8 cellular contexts compared by ENCODE assay signal in the genomic region with DNA sequence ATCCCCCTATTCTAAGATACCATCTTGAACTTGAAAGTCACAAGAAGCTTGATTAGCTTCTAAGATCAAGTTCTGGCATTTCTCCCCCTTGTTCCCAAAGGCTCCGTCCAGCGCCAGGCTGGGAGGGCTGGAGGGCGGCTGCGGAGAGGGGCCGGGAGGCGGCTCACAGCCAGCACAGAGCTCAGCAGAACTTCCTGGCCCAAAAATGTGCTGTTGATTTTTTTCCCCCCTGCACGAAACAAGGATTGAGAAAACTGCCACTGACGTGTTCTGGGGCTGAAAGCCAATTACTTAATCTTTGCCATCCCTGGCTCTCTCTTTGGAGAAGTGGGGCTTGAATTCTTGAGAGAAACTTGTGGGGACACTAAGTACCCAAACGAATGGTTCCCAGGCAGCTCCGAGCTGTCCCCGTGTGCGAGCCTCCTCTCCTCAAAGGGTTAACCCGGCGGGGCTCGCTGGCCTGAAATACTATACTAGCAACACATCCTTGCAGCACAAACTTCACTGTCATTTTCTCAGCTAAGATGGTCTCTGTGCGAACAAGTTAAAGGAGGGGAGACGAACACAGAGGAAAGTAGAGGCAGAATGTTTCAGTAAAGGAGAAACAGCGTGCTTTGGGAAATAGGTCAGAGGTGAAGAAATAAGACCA. TPM values are rescaled to one million over a fixed set of nuclear protein-coding genes. Genes with fewer than 3 reads are reported as not detected.
A peak's percentile ranks its signal among the peaks of the same experiment; 100 is the strongest.
DNase-seq lines count a peak whose midpoint lies in the region; ATAC-seq, FAIRE-seq and TF ChIP-seq lines count a peak whose summit lies in the region.

No MANE protein-coding gene starts in this region.

- H3K9me3 ChIP-seq in subcutaneous abdominal adipose tissue (ENCODE audit: control insufficient read depth in 5 of 5, low read length in 5 of 5) = no peaks in the 10 kb centered on the region

- peak overlapping the region; percentile 69 to 93 (median 77) for H3K4me3 ChIP-seq in subcutaneous abdominal adipose tissue (ENCODE audit: low read depth in 1 of 5, low read length in 5 of 5)

- H3K4me1 ChIP-seq in subcutaneous abdominal adipose tissue (ENCODE audit: control insufficient read depth in 5 of 5, insufficient read depth in 5 of 5, low read length in 5 of 5) = peaks cover 42 to 68% (median 61%) of the 10 kb centered on the region in 5 donors

- FAIRE-seq in frontal cortex (lab: Jason Lieb, UNC) = no peak

- DNase-seq in GM04503 (ENCODE audit: low read depth) (peak; percentile 94), epithelial cell of prostate (ENCODE audit: low read depth, low spot score) (no peak), midbrain (lab: John Stamatoyannopoulos, UW) (peak; percentile 81), frontal cortex (ENCODE audit: low spot score in 2 of 2) (no peak)
- DNase-seq in activated CD4-positive, alpha-beta T cell treated with anti-CD3 and anti-CD28 coated beads, Interleukin-2, amount 50 U/mL, for 4 hours = peak; percentile 5 to 11

- H3K9ac ChIP-seq in subcutaneous abdominal adipose tissue (ENCODE audit: low read length in 5 of 5) = peak overlapping the region; percentile 93 to 99 (median 98)

- no peak for TF ChIP-seq EP300 in Ishikawa (IDR thresholded peaks at IDR 0.05; ENCODE audit: borderline replicate concordance)

- H3K36me3 ChIP-seq in subcutaneous abdominal adipose tissue (ENCODE audit: control insufficient read depth in 5 of 5, insufficient read depth in 5 of 5, low read length in 5 of 5) = peaks cover 0 to under 1% (median 0%) of the 10 kb centered on the region in 5 donors

- TF ChIP-seq RAD21 in Ishikawa (IDR thresholded peaks at IDR 0.05; ENCODE audit: low read depth) = no peak

- H3K27ac ChIP-seq in epithelial cell of prostate (peak overlapping the region; percentile 98), subcutaneous abdominal adipose tissue (ENCODE audit: low read depth, low read length) (peak overlapping the region; percentile 100)

- H3K27me3 ChIP-seq in subcutaneous abdominal adipose tissue (ENCODE audit: control insufficient read depth in 5 of 5, insufficient read depth in 4 of 5, low read length in 5 of 5) = no peaks in the 10 kb centered on the region

- peak; percentile 44 for ATAC-seq in GM21737 (IDR thresholded peaks at IDR 0.05; ENCODE audit: unreplicated experiment)

TF ChIP-seq in Ishikawa, 13 proteins besides CTCF, POLR2A, EP300 and RAD21:
- TF ChIP-seq YY1 (IDR thresholded peaks at IDR 0.05; ENCODE audit: low read depth) = peak; percentile 49; the same call in 1 of the 2 replicates
- TF ChIP-seq CEBPB (IDR thresholded peaks at IDR 0.05) = no peak
- no peak for TF ChIP-seq EGR1 (IDR thresholded peaks at IDR 0.05)
- TF ChIP-seq NFIC (IDR thresholded peaks at IDR 0.05) = no peak; the same call in 1 of the 2 replicates
- TF ChIP-seq, protein P1, sequence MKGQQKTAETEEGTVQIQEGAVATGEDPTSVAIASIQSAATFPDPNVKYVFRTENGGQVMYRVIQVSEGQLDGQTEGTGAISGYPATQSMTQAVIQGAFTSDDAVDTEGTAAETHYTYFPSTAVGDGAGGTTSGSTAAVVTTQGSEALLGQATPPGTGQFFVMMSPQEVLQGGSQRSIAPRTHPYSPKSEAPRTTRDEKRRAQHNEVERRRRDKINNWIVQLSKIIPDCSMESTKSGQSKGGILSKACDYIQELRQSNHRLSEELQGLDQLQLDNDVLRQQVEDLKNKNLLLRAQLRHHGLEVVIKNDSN (IDR thresholded peaks at IDR 0.05) = no peak; the same call in 1 of the 2 replicates
- no peak for TF ChIP-seq TAF1 (IDR thresholded peaks at IDR 0.05; ENCODE audit: low read depth)
- TF ChIP-seq MAX (IDR thresholded peaks at IDR 0.05) = peak; percentile 11; the same call in 1 of the 2 replicates
- TF ChIP-seq ZBTB7A (IDR thresholded peaks at IDR 0.05; ENCODE audit: low read depth) = no peak
- no peak for TF ChIP-seq CREB1 (IDR thresholded peaks at IDR 0.05; ENCODE audit: low read depth)
- TF ChIP-seq, protein P2, sequence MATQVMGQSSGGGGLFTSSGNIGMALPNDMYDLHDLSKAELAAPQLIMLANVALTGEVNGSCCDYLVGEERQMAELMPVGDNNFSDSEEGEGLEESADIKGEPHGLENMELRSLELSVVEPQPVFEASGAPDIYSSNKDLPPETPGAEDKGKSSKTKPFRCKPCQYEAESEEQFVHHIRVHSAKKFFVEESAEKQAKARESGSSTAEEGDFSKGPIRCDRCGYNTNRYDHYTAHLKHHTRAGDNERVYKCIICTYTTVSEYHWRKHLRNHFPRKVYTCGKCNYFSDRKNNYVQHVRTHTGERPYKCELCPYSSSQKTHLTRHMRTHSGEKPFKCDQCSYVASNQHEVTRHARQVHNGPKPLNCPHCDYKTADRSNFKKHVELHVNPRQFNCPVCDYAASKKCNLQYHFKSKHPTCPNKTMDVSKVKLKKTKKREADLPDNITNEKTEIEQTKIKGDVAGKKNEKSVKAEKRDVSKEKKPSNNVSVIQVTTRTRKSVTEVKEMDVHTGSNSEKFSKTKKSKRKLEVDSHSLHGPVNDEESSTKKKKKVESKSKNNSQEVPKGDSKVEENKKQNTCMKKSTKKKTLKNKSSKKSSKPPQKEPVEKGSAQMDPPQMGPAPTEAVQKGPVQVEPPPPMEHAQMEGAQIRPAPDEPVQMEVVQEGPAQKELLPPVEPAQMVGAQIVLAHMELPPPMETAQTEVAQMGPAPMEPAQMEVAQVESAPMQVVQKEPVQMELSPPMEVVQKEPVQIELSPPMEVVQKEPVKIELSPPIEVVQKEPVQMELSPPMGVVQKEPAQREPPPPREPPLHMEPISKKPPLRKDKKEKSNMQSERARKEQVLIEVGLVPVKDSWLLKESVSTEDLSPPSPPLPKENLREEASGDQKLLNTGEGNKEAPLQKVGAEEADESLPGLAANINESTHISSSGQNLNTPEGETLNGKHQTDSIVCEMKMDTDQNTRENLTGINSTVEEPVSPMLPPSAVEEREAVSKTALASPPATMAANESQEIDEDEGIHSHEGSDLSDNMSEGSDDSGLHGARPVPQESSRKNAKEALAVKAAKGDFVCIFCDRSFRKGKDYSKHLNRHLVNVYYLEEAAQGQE (IDR thresholded peaks at IDR 0.05; ENCODE audit: low read depth) = no peak

RNA-seq across cellular contexts. Expression of gene TRAF3IP2, which starts 0.5 kb away (rescaled TPM):
- total RNA-seq in frontal cortex = 6.1 TPM

Comparison
In these comparisons a context has a peak if more than half of its experiments do, and no peak if none do; other contexts are left out.
1. DNase-seq: peak in GM04503 (single experiment), activated CD4-positive, alpha-beta T cell treated with anti-CD3 and anti-CD28 coated beads, Interleukin-2, amount 50 U/mL, for 4 hours (2 of 2) and midbrain (single experiment); none in epithelial cell of prostate (single experiment) and frontal cortex (0 of 2).